Comparison of ENCODE assay signal across 27 cellular contexts in genomic region chr17:35596530-35597233, GRCh38. TPM values are rescaled to one million over a fixed set of nuclear protein-coding genes. Genes with fewer than 3 reads are reported as not detected.
A peak's percentile ranks its signal among the peaks of the same experiment; 100 is the strongest.
DNase-seq lines count a peak whose midpoint lies in the region; ATAC-seq, FAIRE-seq and TF ChIP-seq lines count a peak whose summit lies in the region.
"Had no signal": no experiment of that assay in that cellular context is flagged by ENCODE, and none has a peak within 500 bp of the region (broad histone marks: within the 10 kb centered on the region; RNA-seq: fewer than 3 reads in every experiment).

No MANE protein-coding gene starts in this region.

- H2AFZ ChIP-seq in H1 (ENCODE audit: low read length): no peak overlapping the region
- H2AFZ ChIP-seq: hepatocyte, parathyroid adenoma had no signal

- H3K36me3 ChIP-seq in H7 (replicated peaks; ENCODE audit: control insufficient read depth, insufficient read depth, low read length) (peaks cover 25% of the 10 kb centered on the region), H1 (ENCODE audit: control insufficient read depth in 2 of 4, insufficient read depth in 4 of 4, low read length in 3 of 4) (peaks cover 12 to 52% (median 30%) of the 10 kb centered on the region in 4 experiments), lower lobe of right lung (peaks cover 79% of the 10 kb centered on the region)

- H3K4me3 ChIP-seq in A549: no peak overlapping the region
- H3K4me3 ChIP-seq in H7 (ENCODE audit: insufficient read depth, low read depth, low read length): no peak overlapping the region
- H3K4me3 ChIP-seq in H1 (ENCODE audit: extremely low read depth in 1 of 4, insufficient read depth in 2 of 4, low read depth in 3 of 4, low read length in 4 of 4): 0 out of 8 replicates have a peak overlapping the region, but pooled peaks of 1 of the 4 experiments have one; percentile 0
- H3K4me3 ChIP-seq in lower lobe of right lung: no peak overlapping the region
- H3K4me3 ChIP-seq: hepatocyte, sigmoid colon, vagina had no signal

- WGBS in A549 (ENCODE audit: missing lambda C conversion rate): 96% methylated on average over 50 of the region's 54 CpGs
- 51% methylated on average over 48 of the region's 54 CpGs; no CpG with 5 or more reads in 1 of the 2 experiments for WGBS in H1 (ENCODE audit: extremely low coverage in 1 of 2, insufficient coverage in 1 of 2, insufficient read length in 1 of 2, insufficient replicate concordance in 2 of 2, low coverage in 1 of 2, low lambda C conversion rate in 2 of 2, missing lambda C conversion rate in 1 of 2), 2 experiments

- CTCF ChIA-PET in A549 (lab: Yijun Ruan, JAX): interaction anchor here (0.6 to 6.5 kb wide), 10 partner anchors 11 to 1590 kb away, joined by 3 to 44 read pairs (median 4); no protein-coding TSS in a partner anchor
- CTCF ChIA-PET in H1 (lab: Charles Lee; ENCODE audit: partially characterized antibody): interaction anchor here (0.6 to 3.1 kb wide), 16 partner anchors 11 to 228 kb away, joined by 3 to 19 read pairs (median 3); no protein-coding TSS in a partner anchor

- FAIRE-seq in A549 (lab: Jason Lieb, UNC) (no peak), H1 (lab: Jason Lieb, UNC) (no peak)
- FAIRE-seq: GM18507 had no signal

- no peak overlapping the region for H2BK15ac ChIP-seq in H1 (ENCODE audit: low read length)

- intact Hi-C loops in lower lobe of right lung (cut with DNase I): no loop called here

- H2BK120ac ChIP-seq in H1 (replicated peaks; ENCODE audit: low read depth, low read length): no peak overlapping the region

- no peak overlapping the region for H3K4ac ChIP-seq in H1 (replicated peaks; ENCODE audit: insufficient read length, low read depth, low read length)

- no peak overlapping the region for H3K18ac ChIP-seq in H1 (ENCODE audit: extremely low read depth, low read length)

- no peak overlapping the region for H3K23ac ChIP-seq in H1 (ENCODE audit: insufficient read length)

- TF ChIP-seq POLR2A in A549 (IDR thresholded peaks at IDR 0.05; ENCODE audit: low read length) (no peak), H1 (IDR thresholded peaks at IDR 0.05; ENCODE audit: control extremely low read depth in 1 of 2, low read depth in 2 of 2, low read length in 2 of 2) (no peak)

- POLR2A ChIA-PET in A549 (lab: Yijun Ruan, JAX): no interaction called here
- POLR2A ChIA-PET in H1 (lab: Charles Lee; ENCODE audit: partially characterized antibody): interaction anchor here (1.0 to 1.7 kb wide), 5 partner anchors 10 to 135 kb away, joined by 3 read pairs; partner anchors contain the start of genes AP2B1, PEX12 and RASL10B

- H2AK5ac ChIP-seq in H1 (ENCODE audit: low read depth, low read length): no peak overlapping the region

- H3K4me2 ChIP-seq in A549 (no peak overlapping the region), H1 (ENCODE audit: insufficient read depth in 1 of 2, low read depth in 2 of 2, low read length in 2 of 2) (no peak overlapping the region)
- H3K4me2 ChIP-seq: hepatocyte had no signal

- no peaks in the 10 kb centered on the region for H3K27me3 ChIP-seq in H7 (ENCODE audit: control insufficient read depth, insufficient read depth, low read length)
- no peaks in the 10 kb centered on the region for H3K27me3 ChIP-seq in H1 (replicated peaks in 1 of 4; ENCODE audit: control insufficient read depth in 3 of 4, extremely low read depth in 1 of 4, insufficient read depth in 3 of 4, low read length in 3 of 4)
- H3K27me3 ChIP-seq in lower lobe of right lung (ENCODE audit: low read depth): no peaks in the 10 kb centered on the region
- H3K27me3 ChIP-seq: hepatocyte, sigmoid colon, vagina had no signal

- peaks cover 5% of the 10 kb centered on the region; the same call in 2 of the 3 replicates for H3K4me1 ChIP-seq in A549
- H3K4me1 ChIP-seq in H1 (replicated peaks in 1 of 4; ENCODE audit: control insufficient read depth in 3 of 4, insufficient read depth in 4 of 4, low read length in 3 of 4): no peaks in the 10 kb centered on the region
- peaks cover 4% of the 10 kb centered on the region for H3K4me1 ChIP-seq in lower lobe of right lung
- H3K4me1 ChIP-seq: parathyroid adenoma, vagina had no signal

- no peak overlapping the region for H3K9ac ChIP-seq in H1 (replicated peaks in 1 of 4; ENCODE audit: extremely low read depth in 1 of 4, low read depth in 3 of 4, low read length in 3 of 4)
- H3K9ac ChIP-seq: parathyroid adenoma had no signal

- TF ChIP-seq EP300 in A549 (IDR thresholded peaks at IDR 0.05): no peak
- TF ChIP-seq EP300 in H1 (IDR thresholded peaks at IDR 0.05; ENCODE audit: borderline replicate concordance in 1 of 2, low read depth in 2 of 2, low read length in 2 of 2): peak in 1 of 2 experiments; percentile 36; a peak in 1 of 3 replicates

- H2BK12ac ChIP-seq in H1 (ENCODE audit: low read depth, low read length): no peak overlapping the region

- no peak overlapping the region for H3K27ac ChIP-seq in A549
- H3K27ac ChIP-seq in H1 (ENCODE audit: low read depth, low read length): no peak overlapping the region
- H3K27ac ChIP-seq in lower lobe of right lung: no peak overlapping the region
- H3K27ac ChIP-seq: epithelial cell of prostate, parathyroid adenoma, sigmoid colon, vagina had no signal

- no peak overlapping the region for H4K5ac ChIP-seq in H1 (ENCODE audit: insufficient read length, low read depth, low read length)

- H2BK5ac ChIP-seq in H1 (ENCODE audit: low read depth, low read length): no peak overlapping the region

- TF ChIP-seq RAD21 in A549 (conservative IDR thresholded peaks at IDR 0.05 in 1 of 2, IDR thresholded peaks at IDR 0.05 in 1 of 2) (no peak), H1 (IDR thresholded peaks at IDR 0.05 in 1 of 2, conservative IDR thresholded peaks at IDR 0.05 in 1 of 2; ENCODE audit: low read depth in 2 of 2, low read length in 2 of 2) (peak; percentile 43 to 58)

- no peak overlapping the region for H3K56ac ChIP-seq in H1 (replicated peaks; ENCODE audit: insufficient read length, low read depth, low read length)

- no peaks in the 10 kb centered on the region for H3K23me2 ChIP-seq in H1 (ENCODE audit: low read depth, low read length)

- peak; percentile 24 to 67; a peak in 4 of 6 replicates for ATAC-seq in A549
- peak; percentile 28 to 45 for ATAC-seq in lower lobe of right lung
- ATAC-seq in GM21737 (IDR thresholded peaks at IDR 0.05; ENCODE audit: unreplicated experiment): no peak
- ATAC-seq: activated CD8-positive, alpha-beta memory T cell treated with anti-CD3 and anti-CD28 coated beads, Interleukin-2, amount 10 ng/mL, durations not matched to agents 7 days and 5 days had no signal

- H3K79me2 ChIP-seq in H1 (ENCODE audit: control insufficient read depth in 1 of 2, insufficient read depth in 2 of 2, low read length in 2 of 2): peaks cover 0 to 14% of the 10 kb centered on the region in 2 experiments; a peak in 2 of 4 replicates

- peaks cover 2 to 4% of the 10 kb centered on the region in 2 experiments for H4K20me1 ChIP-seq in H1 (replicated peaks in 1 of 2; ENCODE audit: control insufficient read depth in 1 of 2, insufficient read depth in 2 of 2, low read length in 2 of 2)

- no peaks in the 10 kb centered on the region; the same call in 1 of the 2 replicates for H3K79me1 ChIP-seq in H1 (ENCODE audit: low read depth, low read length)

- H3K9me3 ChIP-seq in A549 (no peaks in the 10 kb centered on the region), H1 (ENCODE audit: insufficient read depth in 2 of 2, low read depth in 1 of 2, low read length in 1 of 2) (no peaks in the 10 kb centered on the region), lower lobe of right lung (no peaks in the 10 kb centered on the region)
- H3K9me3 ChIP-seq: sigmoid colon, vagina had no signal

- no peak overlapping the region for H4K91ac ChIP-seq in H1 (replicated peaks; ENCODE audit: insufficient read length, low read length)

- no peak overlapping the region for H2BK20ac ChIP-seq in H1 (ENCODE audit: low read length)

- DNase-seq in A549 (ENCODE audit: low read depth in 1 of 2, low spot score in 1 of 2) (no peak), H7 (peak; percentile 91), H1 (ENCODE audit: low read depth in 1 of 2, low spot score in 2 of 2) (peak; percentile 47 to 82), lower lobe of right lung (no peak), KG1 (lab: John Stamatoyannopoulos, UW) (no peak), C1 segment of cervical spinal cord (lab: John Stamatoyannopoulos, UW) (no peak)
- no peak for DNase-seq in activated CD8-positive, alpha-beta memory T cell treated with anti-CD3 and anti-CD28 coated beads for 24 hours
- DNase-seq: activated CD4-positive, alpha-beta T cell treated with anti-CD3 and anti-CD28 coated beads for 48 hours; activated CD8-positive, alpha-beta memory T cell treated with anti-CD3 and anti-CD28 coated beads, Interleukin-2, amount 10 ng/mL, durations not matched to agents 7 days and 5 days; anterior cingulate cortex; CD4-positive, CD25-positive, alpha-beta regulatory T cell; central memory CD4-positive, alpha-beta T cell; foreskin fibroblast; kidney glomerular epithelial cell; naive B cell; NCI-H1930; NCI-H345; NCI-H82; SHP77 treated with DMSO at 0.1 percent for 48 hours; sigmoid colon had no signal

- peak overlapping the region; percentile 87; the same call in 1 of the 2 replicates for H4K8ac ChIP-seq in H1 (ENCODE audit: extremely low read depth, insufficient read depth, low read length)

- no peak overlapping the region for H3K14ac ChIP-seq in H1 (ENCODE audit: insufficient read length)

- TF ChIP-seq CTCF in A549 (IDR thresholded peaks at IDR 0.05) (no peak), H1 (IDR thresholded peaks at IDR 0.05; ENCODE audit: control extremely low read depth in 1 of 3, insufficient read depth in 1 of 3, low read depth in 1 of 3, low read length in 3 of 3) (peak; percentile 87 to 90 (median 89)), lower lobe of right lung (IDR thresholded peaks at IDR 0.05) (no peak)

RNA-seq across cellular contexts. Expression of gene AP2B1, which starts 9.6 kb away (rescaled TPM):
- polyA plus RNA-seq in A549 (2011; rRNA removed): 278 and 309 TPM in 2 replicates
- 83.4 and 99.0 TPM in 2 replicates for polyA plus RNA-seq in A549 (2012; cell fraction: cytosol; rRNA removed)
- polyA plus RNA-seq in A549 (2012; cell fraction: nucleus; rRNA removed): 76.2 and 97.3 TPM in 2 replicates
- 110 to 139 TPM (median 114 TPM) in 3 replicates for polyA plus RNA-seq in A549 (2017; fragmentation: RNase III; extraction: RNeasy Plus Mini Kit Qiagen cat#74134 plus additional on column Dnase treatment)
- polyA minus RNA-seq in A549 (2011; rRNA and poly(A)+ RNA removed): 339 and 362 TPM in 2 replicates
- total RNA-seq in H7 (2014; rRNA removed; shearing (Covaris generic)): 87.1 and 102 TPM in 2 replicates
- 194 and 199 TPM in 2 replicates for total RNA-seq in H1 (2021; fragmentation: NEBNext Ultra II Directional; extraction: Animal tissue kit (Norgen Biotek cat#: 25700))
- 63.4 and 95.5 TPM in 2 replicates for polyA plus RNA-seq in H1 (2011; rRNA removed)
- 90.2 TPM for polyA plus RNA-seq in H1 (2011; cell fraction: cytosol; rRNA removed)
- polyA plus RNA-seq in H1 (2011; cell fraction: nucleus; rRNA removed): 69.7 TPM
- 89.2 to 118 TPM (median 113 TPM) in 4 replicates for polyA plus RNA-seq in H1 (2012, experiment 1 of 2)
- 12.5 TPM for polyA plus RNA-seq in H1 (2012, experiment 2 of 2)
- polyA plus RNA-seq in H1 (2013, experiment 1 of 2): 72.4 TPM
- polyA plus RNA-seq in H1 (2013, experiment 2 of 2): 69.8 TPM
- polyA minus RNA-seq in H1 (2011; rRNA and poly(A)+ RNA removed): 265 and 350 TPM in 2 replicates
- 98.9 TPM for polyA minus RNA-seq in H1 (2011; cell fraction: cytosol; rRNA and poly(A)+ RNA removed)
- polyA minus RNA-seq in H1 (2011; cell fraction: nucleus; rRNA and poly(A)+ RNA removed): 115 TPM
- 145 TPM for total RNA-seq in lower lobe of right lung

RNA-seq across cellular contexts. Expression of gene PEX12, which starts 18.3 kb away (rescaled TPM):
- polyA plus RNA-seq in A549 (2011; rRNA removed) (11.2 and 15.0 TPM in 2 replicates), A549 (2017; fragmentation: RNase III; extraction: RNeasy Plus Mini Kit Qiagen cat#74134 plus additional on column Dnase treatment) (4.3 to 4.7 TPM (median 4.6 TPM) in 3 replicates), H1 (2011; rRNA removed) (4.5 and 5.9 TPM in 2 replicates)
- 2.6 and 2.9 TPM in 2 replicates for polyA plus RNA-seq in A549 (2012; cell fraction: cytosol; rRNA removed)
- polyA plus RNA-seq in A549 (2012; cell fraction: nucleus; rRNA removed): 2.6 and 2.7 TPM in 2 replicates
- polyA minus RNA-seq in A549 (2011; rRNA and poly(A)+ RNA removed): 10.3 and 10.9 TPM in 2 replicates
- total RNA-seq in H7 (2014; rRNA removed; shearing (Covaris generic)): 5.5 and 7.7 TPM in 2 replicates
- total RNA-seq in H1 (2021; fragmentation: NEBNext Ultra II Directional; extraction: Animal tissue kit (Norgen Biotek cat#: 25700)): 2.5 and 3.0 TPM in 2 replicates
- 3.6 TPM for polyA plus RNA-seq in H1 (2011; cell fraction: cytosol; rRNA removed)
- polyA plus RNA-seq in H1 (2011; cell fraction: nucleus; rRNA removed): 3.5 TPM
- 3.0 to 4.1 TPM (median 3.5 TPM) in 4 replicates for polyA plus RNA-seq in H1 (2012, experiment 1 of 2)
- 0.37 TPM for polyA plus RNA-seq in H1 (2012, experiment 2 of 2)
- polyA plus RNA-seq in H1 (2013, experiment 1 of 2): 3.4 TPM
- polyA plus RNA-seq in H1 (2013, experiment 2 of 2): 3.9 TPM
- polyA minus RNA-seq in H1 (2011; rRNA and poly(A)+ RNA removed): 4.6 and 6.0 TPM in 2 replicates
- 2.9 TPM for polyA minus RNA-seq in H1 (2011; cell fraction: cytosol; rRNA and poly(A)+ RNA removed)
- polyA minus RNA-seq in H1 (2011; cell fraction: nucleus; rRNA and poly(A)+ RNA removed): 2.5 TPM
- total RNA-seq in lower lobe of right lung: 7.0 TPM

RNA-seq across cellular contexts. Expression of gene SLFN14, which starts 36.1 kb away (rescaled TPM):
- polyA plus RNA-seq in A549 (2011; rRNA removed) (not detected in 2 replicates), A549 (2017; fragmentation: RNase III; extraction: RNeasy Plus Mini Kit Qiagen cat#74134 plus additional on column Dnase treatment) (not detected in 3 replicates), H1 (2011; rRNA removed) (0.03 TPM in 1 of 2 replicates, not detected in the other)
- not detected in 2 replicates for polyA plus RNA-seq in A549 (2012; cell fraction: cytosol; rRNA removed)
- polyA plus RNA-seq in A549 (2012; cell fraction: nucleus; rRNA removed): not detected in 2 replicates
- not detected in 2 replicates for polyA minus RNA-seq in A549 (2011; rRNA and poly(A)+ RNA removed)
- not detected in 2 replicates for total RNA-seq in H7 (2014; rRNA removed; shearing (Covaris generic))
- total RNA-seq in H1 (2021; fragmentation: NEBNext Ultra II Directional; extraction: Animal tissue kit (Norgen Biotek cat#: 25700)): not detected in 2 replicates
- not detected for polyA plus RNA-seq in H1 (2011; cell fraction: cytosol; rRNA removed)
- not detected for polyA plus RNA-seq in H1 (2011; cell fraction: nucleus; rRNA removed)
- polyA plus RNA-seq in H1 (2012, experiment 1 of 2): not detected in 4 replicates
- not detected for polyA plus RNA-seq in H1 (2012, experiment 2 of 2)
- polyA plus RNA-seq in H1 (2013, experiment 1 of 2): not detected
- not detected for polyA plus RNA-seq in H1 (2013, experiment 2 of 2)
- polyA minus RNA-seq in H1 (2011; rRNA and poly(A)+ RNA removed): not detected in 2 replicates
- polyA minus RNA-seq in H1 (2011; cell fraction: cytosol; rRNA and poly(A)+ RNA removed): not detected
- polyA minus RNA-seq in H1 (2011; cell fraction: nucleus; rRNA and poly(A)+ RNA removed): not detected
- total RNA-seq in lower lobe of right lung: 0.59 TPM
- total RNA-seq: hepatocyte, HT-29, sigmoid colon, vagina had no signal
- polyA plus RNA-seq: hepatocyte, sigmoid colon had no signal

RNA-seq across cellular contexts. Expression of gene SLFN12L, which starts 59.2 kb away (rescaled TPM):
- not detected in 2 replicates for polyA plus RNA-seq in A549 (2011; rRNA removed)
- not detected in 2 replicates for polyA plus RNA-seq in A549 (2012; cell fraction: cytosol; rRNA removed)
- not detected in 2 replicates for polyA plus RNA-seq in A549 (2012; cell fraction: nucleus; rRNA removed)
- not detected in 3 replicates for polyA plus RNA-seq in A549 (2017; fragmentation: RNase III; extraction: RNeasy Plus Mini Kit Qiagen cat#74134 plus additional on column Dnase treatment)
- polyA minus RNA-seq in A549 (2011; rRNA and poly(A)+ RNA removed): 0.10 TPM in 1 of 2 replicates, not detected in the other
- not detected in 2 replicates for total RNA-seq in H7 (2014; rRNA removed; shearing (Covaris generic))
- not detected in 2 replicates for total RNA-seq in H1 (2021; fragmentation: NEBNext Ultra II Directional; extraction: Animal tissue kit (Norgen Biotek cat#: 25700))
- polyA plus RNA-seq in H1 (2011; rRNA removed): not detected in 2 replicates
- polyA plus RNA-seq in H1 (2011; cell fraction: cytosol; rRNA removed): not detected
- not detected for polyA plus RNA-seq in H1 (2011; cell fraction: nucleus; rRNA removed)
- polyA plus RNA-seq in H1 (2012, experiment 1 of 2): not detected in 4 replicates
- not detected for polyA plus RNA-seq in H1 (2012, experiment 2 of 2)
- polyA plus RNA-seq in H1 (2013, experiment 1 of 2): not detected
- polyA plus RNA-seq in H1 (2013, experiment 2 of 2): not detected
- not detected in 2 replicates for polyA minus RNA-seq in H1 (2011; rRNA and poly(A)+ RNA removed)
- not detected for polyA minus RNA-seq in H1 (2011; cell fraction: cytosol; rRNA and poly(A)+ RNA removed)
- polyA minus RNA-seq in H1 (2011; cell fraction: nucleus; rRNA and poly(A)+ RNA removed): not detected
- total RNA-seq in lower lobe of right lung: 4.0 TPM
- total RNA-seq: HT-29 had no signal
- polyA plus RNA-seq: hepatocyte had no signal

Comparison
In these comparisons a context has a peak if more than half of its experiments do, and no peak if none do; other contexts are left out.
1. DNase-seq: peak in H7 (single experiment) and H1 (2 of 2); none in A549 (0 of 2), lower lobe of right lung (single experiment), activated CD8-positive, alpha-beta memory T cell treated with anti-CD3 and anti-CD28 coated beads for 24 hours (single experiment), KG1 (single experiment) and C1 segment of cervical spinal cord (0 of 14).
2. CTCF ChIP-seq: peak in H1 (3 of 3); none in A549 (single experiment) and lower lobe of right lung (single experiment).
3. Of the 18 proteins assayed by ChIP-seq in both H1 and A549: peak only in H1: CTCF, HDAC2, MAX, RAD21 and USF2; only in A549: none; in both: none; in neither: 12; mixed calls (peak in some experiments, not most) for 1.